ENCODE assay signal across 25 cellular contexts in the genomic region with DNA sequence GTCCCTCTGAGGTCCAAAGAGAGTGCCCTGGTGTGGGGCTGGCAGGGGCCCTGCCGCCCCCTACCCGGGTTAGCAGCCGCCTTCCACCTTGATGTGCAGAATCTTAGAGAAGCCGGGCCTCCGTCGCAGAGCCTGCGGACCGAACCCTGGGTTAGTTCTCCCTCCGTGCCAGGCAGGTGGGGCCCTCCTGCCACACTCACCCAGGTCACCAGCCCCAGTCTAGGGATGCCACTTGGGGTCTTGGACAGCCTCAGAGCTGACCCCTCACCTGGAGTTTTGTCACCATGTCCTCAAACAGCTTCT. TPM values are rescaled to one million over a fixed set of nuclear protein-coding genes. Genes with fewer than 3 reads are reported as not detected.
"Had no signal": no experiment of that assay in that cellular context is flagged by ENCODE, and none has a peak within 500 bp of the region (broad histone marks: within the 10 kb centered on the region; RNA-seq: fewer than 3 reads in every experiment).

No MANE protein-coding gene starts in this region.

- H3K4me3 ChIP-seq: K562 had no signal

- H3K9me3 ChIP-seq: SK-N-SH had no signal

- H3K27me3 Mint-ChIP-seq: IgD-negative memory B cell had no signal

- H3K9me3 Mint-ChIP-seq: IgD-negative memory B cell had no signal

- H3K27ac ChIP-seq: HL-60, KMS-11 had no signal

- ATAC-seq: K562 had no signal

- DNase-seq: Kasumi-1, MM.1S, NCI-H1092 treated with DMSO at 0.1 percent for 48 hours, NCI-H1436, NCI-H187, NCI-H2029, NCI-H2081 treated with DMSO at 0.1 percent for 48 hours, NCI-H2171, NCI-H226, NCI-H446, NCI-H510A, NCI-H524 treated with DMSO at 0.1 percent for 48 hours, NCI-H69, NCI-H774, Right ventricle myocardium superior, RPMI8226, SIG-M5, SK-N-SH, SW 1271 had no signal

- H3K4me3 Mint-ChIP-seq: IgD-negative memory B cell had no signal

RNA-seq across cellular contexts. Expression of a gene that starts 34.5 kb away (rescaled TPM):
- total RNA-seq: K562, M059J, Right ventricle myocardium superior, SK-MEL-5 had no signal
